ENCODE assay signal across 8 cellular contexts in the genomic region with DNA sequence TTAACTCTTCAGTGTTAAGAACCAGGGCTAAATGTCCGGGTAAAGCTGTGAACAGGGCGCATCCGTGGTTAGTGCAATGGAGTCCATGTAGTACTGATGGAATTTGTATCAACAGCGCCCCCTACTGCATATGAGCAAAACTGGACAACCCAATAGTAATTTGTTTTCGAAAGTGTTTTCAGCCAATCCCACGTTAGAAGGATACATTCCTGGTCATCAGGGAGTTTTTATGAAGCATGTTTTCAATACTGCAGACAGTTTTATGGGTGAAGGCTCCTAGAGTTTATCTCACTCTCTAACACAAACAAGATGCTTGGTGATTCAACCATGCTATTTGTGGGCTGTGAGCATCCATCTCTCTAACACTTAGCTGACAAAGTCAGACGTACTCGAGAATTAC. TPM values are rescaled to one million over a fixed set of nuclear protein-coding genes. Genes with fewer than 3 reads are reported as not detected.
DNase-seq lines count a peak whose midpoint lies in the region; ATAC-seq and TF ChIP-seq lines count a peak whose summit lies in the region.

No MANE protein-coding gene starts in this region.

- no peak for ATAC-seq in GM21723 (IDR thresholded peaks at IDR 0.05; ENCODE audit: unreplicated experiment)

- H3K4me3 ChIP-seq in WI38 (ENCODE audit: low read depth, low read length), result no peak overlapping the region
- no peak overlapping the region for H3K4me3 ChIP-seq in fibroblast of the aortic adventitia (ENCODE audit: low read depth, low read length)

- TF ChIP-seq CTCF in WI38 (IDR thresholded peaks at IDR 0.05; ENCODE audit: low read depth, low read length) (peak; percentile 44), fibroblast of the aortic adventitia (IDR thresholded peaks at IDR 0.05; ENCODE audit: insufficient read depth, low read length) (peak; percentile 50)

- DNase-seq in DMS53 (lab: John Stamatoyannopoulos, UW), result peak; percentile 58
- DNase-seq in DMS53 treated with DMSO at 0.1 percent for 48 hours (lab: John Stamatoyannopoulos, UW; ENCODE audit: unreplicated experiment), result no peak
- peak; percentile 85 for DNase-seq in HT-29 (ENCODE audit: low spot score)
- DNase-seq in fibroblast of the aortic adventitia (ENCODE audit: low read depth), result peak; percentile 41
- peak; percentile 20 to 29 (median 22) for DNase-seq in stimulated activated CD4-positive, alpha-beta T cell treated with anti-CD3 and anti-CD28 coated beads, TNF-alpha, amount 100 ng/mL, for 48 hours (ENCODE audit: low read depth in 3 of 3)
- DNase-seq in pons (ENCODE audit: low spot score), result no peak

RNA-seq across cellular contexts. Expression of gene HNF1B, which starts 46.6 kb away (rescaled TPM):
- 66.0 and 91.4 TPM in 2 replicates for total RNA-seq in HT-29 (2014; rRNA removed; shearing (Covaris generic))
- total RNA-seq in fibroblast of the aortic adventitia (ENCODE audit: low replicate concordance), result not detected in 2 replicates

Comparison
In these comparisons a context has a peak if more than half of its experiments do, and no peak if none do; other contexts are left out.
1. DNase-seq: peak in DMS53 (single experiment), HT-29 (single experiment), fibroblast of the aortic adventitia (single experiment) and stimulated activated CD4-positive, alpha-beta T cell treated with anti-CD3 and anti-CD28 coated beads, TNF-alpha, amount 100 ng/mL, for 48 hours (3 of 3); none in DMS53 treated with DMSO at 0.1 percent for 48 hours (single experiment) and pons (single experiment).
2. RNA of gene HNF1B, which starts 46.6 kb away (total RNA-seq): 66.0 to 91.4 TPM in HT-29; not detected in fibroblast of the aortic adventitia; every median in the first group is over 10 times any median in the second.